22 cellular contexts compared by ENCODE assay signal in genomic region chr7:24729365-24730017, GRCh38. TPM values are rescaled to one million over a fixed set of nuclear protein-coding genes. Genes with fewer than 3 reads are reported as not detected.
DNase-seq lines count a peak whose midpoint lies in the region; ATAC-seq and TF ChIP-seq lines count a peak whose summit lies in the region.
"Had no signal": no experiment of that assay in that cellular context is flagged by ENCODE, and none has a peak within 500 bp of the region (broad histone marks: within the 10 kb centered on the region; RNA-seq: fewer than 3 reads in every experiment).

No MANE protein-coding gene starts in this region.

- H4K20me1 ChIP-seq in IMR-90 (ENCODE audit: insufficient read depth, low read length) (peaks cover 5% of the 10 kb centered on the region; the same call in 1 of the 2 replicates), Karpas-422 (ENCODE audit: insufficient read depth, low read depth, low read length) (no peaks in the 10 kb centered on the region)

- H3K9me1 ChIP-seq in IMR-90 (ENCODE audit: insufficient read depth, low read length) = peaks cover 28% of the 10 kb centered on the region

- BruUV-seq in IMR-90 (replicated peaks; lab: Mats Ljungman, UMichigan) = no TSS peak

- H3K4me1 ChIP-seq in IMR-90 (ENCODE audit: control insufficient read depth, insufficient read depth, low read length) = peaks cover 19% of the 10 kb centered on the region
- H3K4me1 ChIP-seq in esophagus muscularis mucosa = peaks cover 0 to 32% (median 17%) of the 10 kb centered on the region in 4 donors
- H3K4me1 ChIP-seq in mesenchymal stem cell (ENCODE audit: control insufficient read depth, insufficient read depth, low read depth, low read length) = peaks cover 16% of the 10 kb centered on the region
- no peaks in the 10 kb centered on the region for H3K4me1 ChIP-seq in Karpas-422 (ENCODE audit: low read length)
- H3K4me1 ChIP-seq: body of pancreas had no signal

- POLR2A ChIA-PET in IMR-90 (lab: Charles Lee; ENCODE audit: unreplicated experiment) = no interaction called here

- H3K4me3 ChIP-seq in IMR-90 (ENCODE audit: insufficient read depth, low read depth, low read length) = no peak overlapping the region
- H3K4me3 ChIP-seq in esophagus muscularis mucosa = no peak overlapping the region
- peak overlapping the region in 1 of 2 experiments; percentile 30 for H3K4me3 ChIP-seq in mesenchymal stem cell (ENCODE audit: insufficient read depth in 1 of 2, low read depth in 1 of 2, low read length in 2 of 2)
- no peak overlapping the region for H3K4me3 ChIP-seq in Karpas-422 (ENCODE audit: low read length)
- H3K4me3 ChIP-seq: body of pancreas, hepatocyte, lung, sigmoid colon, testis had no signal

- no peak overlapping the region for H3K4ac ChIP-seq in IMR-90 (ENCODE audit: low read depth, low read length)
- no peak overlapping the region for H3K4ac ChIP-seq in mesenchymal stem cell (ENCODE audit: low read depth in 1 of 2, low read length in 2 of 2)

- dilution Hi-C loops in IMR-90 (cut with HindIII; ENCODE audit: low sequenced_read_pairs, unreplicated experiment) = no loop called here

- no peak for TF ChIP-seq RAD21 in IMR-90 (IDR thresholded peaks at IDR 0.05; ENCODE audit: low read length)

- H3K23ac ChIP-seq in IMR-90 (ENCODE audit: low read depth, low read length) (no peak overlapping the region), mesenchymal stem cell (ENCODE audit: low read length in 2 of 2) (no peak overlapping the region)

- H3K27me3 ChIP-seq in IMR-90 (ENCODE audit: control insufficient read depth, insufficient read depth, low read length) (no peaks in the 10 kb centered on the region), esophagus muscularis mucosa (no peaks in the 10 kb centered on the region), mesenchymal stem cell (ENCODE audit: control insufficient read depth in 1 of 2, insufficient read depth in 1 of 2, low read length in 2 of 2) (no peaks in the 10 kb centered on the region), Karpas-422 (ENCODE audit: low read length) (no peaks in the 10 kb centered on the region)
- H3K27me3 ChIP-seq: body of pancreas, hepatocyte, sigmoid colon, testis had no signal

- 100% methylated on average over 2 of the region's 10 CpGs; no CpG with 5 or more reads in 1 of the 2 experiments for WGBS in IMR-90 (ENCODE audit: extremely low coverage in 2 of 2, insufficient read length in 1 of 2), 2 experiments
- 58% methylated on average over 10 of the region's 10 CpGs for WGBS in esophagus muscularis mucosa
- WGBS in mesenchymal stem cell = 96% methylated on average over 10 of the region's 10 CpGs

- H4K8ac ChIP-seq in IMR-90 (ENCODE audit: low read depth in 2 of 2, low read length in 2 of 2) (no peak overlapping the region), mesenchymal stem cell (ENCODE audit: low read length) (no peak overlapping the region)

- 0 out of 3 replicates have a peak overlapping the region, but pooled peaks have one; percentile 10 for H2BK15ac ChIP-seq in IMR-90 (ENCODE audit: low read depth, low read length)
- no peak overlapping the region for H2BK15ac ChIP-seq in mesenchymal stem cell (ENCODE audit: low read depth, poor library complexity, severe bottlenecking)

- no peaks in the 10 kb centered on the region for H3K9me2 ChIP-seq in Karpas-422 (replicated peaks; ENCODE audit: insufficient read depth, low read length)

- DNase-seq in ACHN (peak; percentile 20), IMR-90 (no peak), esophagus muscularis mucosa (ENCODE audit: extremely low spot score) (peak; percentile 66), mesenchymal stem cell (no peak), Karpas-422 (no peak), medulla oblongata (ENCODE audit: extremely low spot score) (no peak), NK-92 (lab: John Stamatoyannopoulos, UW; ENCODE audit: unreplicated experiment) (no peak)
- DNase-seq: activated CD4-positive, alpha-beta memory T cell treated with anti-CD3 and anti-CD28 coated beads, Interleukin-2, amount 10 ng/mL, durations not matched to agents 7 days and 5 days; activated T-cell treated with anti-CD3 and anti-CD28 coated beads, Interleukin-2, amount 50 U/mL, for 4 hours; body of pancreas; DMS 273 treated with DMSO at 0.1 percent for 48 hours; endodermal cell; KBM-7; NCI-H2029 treated with DMSO at 0.1 percent for 48 hours; NCI-H446 treated with DMSO at 0.1 percent for 48 hours; sigmoid colon; T1000; testis had no signal

- no peak for TF ChIP-seq CTCF in IMR-90 (conservative IDR thresholded peaks at IDR 0.05; ENCODE audit: low read depth, low read length)
- no peak for TF ChIP-seq CTCF in esophagus muscularis mucosa (IDR thresholded peaks at IDR 0.05)

- 0 out of 2 replicates have a peak overlapping the region, but pooled peaks have one; percentile 8 for H2AK5ac ChIP-seq in IMR-90 (ENCODE audit: low read depth, low read length)
- no peak overlapping the region for H2AK5ac ChIP-seq in mesenchymal stem cell (ENCODE audit: low read length, severe bottlenecking)

- H3K9me3 ChIP-seq in IMR-90 (ENCODE audit: control insufficient read depth, insufficient read depth, low read length) = no peaks in the 10 kb centered on the region
- no peaks in the 10 kb centered on the region for H3K9me3 ChIP-seq in esophagus muscularis mucosa
- H3K9me3 ChIP-seq in mesenchymal stem cell (ENCODE audit: control insufficient read depth, low read length) = no peaks in the 10 kb centered on the region
- H3K9me3 ChIP-seq in Karpas-422 (ENCODE audit: low read length) = no peaks in the 10 kb centered on the region
- H3K9me3 ChIP-seq: body of pancreas, sigmoid colon, testis had no signal

- in situ Hi-C loops in ACHN (cut with HindIII; ENCODE audit: low pct_ligation_motif_present, low pct_unique_long_range_greater_than_20kb, low sequenced_read_pairs) = no loop called here
- in situ Hi-C loops in IMR-90 (cut with MboI; ENCODE audit: low sequenced_read_pairs) = no loop called here

- intact Hi-C loops in IMR-90 (cut with micrococcal nuclease) (no loop called here), esophagus muscularis mucosa (cut with DNase I) (no loop called here)

- H3K14ac ChIP-seq in IMR-90 (replicated peaks; ENCODE audit: low read depth, low read length) = no peak overlapping the region
- H3K14ac ChIP-seq in mesenchymal stem cell (ENCODE audit: low read length in 2 of 2) = no peak overlapping the region

- H3K79me1 ChIP-seq in IMR-90 (ENCODE audit: low read depth in 1 of 2, low read length in 2 of 2) (peaks cover 56 to 78% of the 10 kb centered on the region in 2 experiments), mesenchymal stem cell (replicated peaks; ENCODE audit: low read length, poor library complexity, severe bottlenecking) (peaks cover 56% of the 10 kb centered on the region)

- H2BK120ac ChIP-seq in IMR-90 (ENCODE audit: low read depth, low read length) (no peak overlapping the region), mesenchymal stem cell (ENCODE audit: low read depth, low read length) (no peak overlapping the region)

- H2AFZ ChIP-seq in IMR-90 (replicated peaks; ENCODE audit: low read length, poor library complexity) = no peak overlapping the region
- no peak overlapping the region for H2AFZ ChIP-seq in mesenchymal stem cell (ENCODE audit: low read depth, low read length)
- H2AFZ ChIP-seq in Karpas-422 (ENCODE audit: low read length) = no peak overlapping the region
- H2AFZ ChIP-seq: hepatocyte had no signal

- TF ChIP-seq POLR2A in IMR-90 (IDR thresholded peaks at IDR 0.05; ENCODE audit: low read depth, low read length) (no peak), esophagus muscularis mucosa (IDR thresholded peaks at IDR 0.05; ENCODE audit: low read depth) (no peak)

- no peak overlapping the region for H3K27ac ChIP-seq in IMR-90 (ENCODE audit: insufficient read depth, low read length)
- H3K27ac ChIP-seq in esophagus muscularis mucosa (replicated peaks in 1 of 4) = no peak overlapping the region
- no peak overlapping the region for H3K27ac ChIP-seq in mesenchymal stem cell (ENCODE audit: low read length, poor library complexity, severe bottlenecking)
- no peak overlapping the region for H3K27ac ChIP-seq in Karpas-422 (ENCODE audit: low read length)
- H3K27ac ChIP-seq: body of pancreas, hepatocyte, sigmoid colon, testis had no signal

- H2BK12ac ChIP-seq in mesenchymal stem cell (ENCODE audit: low read length in 2 of 2) = no peak overlapping the region

- ATAC-seq in IMR-90 (ENCODE audit: low read depth) = no peak
- ATAC-seq in GM21447 (IDR thresholded peaks at IDR 0.05; ENCODE audit: unreplicated experiment) = no peak
- ATAC-seq: body of pancreas had no signal

- CTCF ChIA-PET in IMR-90 (lab: Yijun Ruan, JAX) = interaction anchor here (0.8 kb wide), 1 partner anchor 13 kb away, joined by 3 read pairs; no protein-coding TSS in a partner anchor

- H4K91ac ChIP-seq in IMR-90 (ENCODE audit: insufficient read depth, low read depth, low read length) = no peak overlapping the region
- no peak overlapping the region for H4K91ac ChIP-seq in mesenchymal stem cell (ENCODE audit: low read length)

- H3K9ac ChIP-seq in IMR-90 (ENCODE audit: low read depth, low read length) (no peak overlapping the region), mesenchymal stem cell (ENCODE audit: low read length) (peak overlapping the region; percentile 53), Karpas-422 (ENCODE audit: low read length) (no peak overlapping the region)

- no peak overlapping the region for H3K56ac ChIP-seq in IMR-90 (ENCODE audit: extremely low read depth, insufficient read depth, low read length)

- no peak for TF ChIP-seq EP300 in esophagus muscularis mucosa (IDR thresholded peaks at IDR 0.05)

- no peak overlapping the region for H2AK9ac ChIP-seq in IMR-90 (replicated peaks; ENCODE audit: low read depth, low read length, poor library complexity)

- H3K79me2 ChIP-seq in Karpas-422 (ENCODE audit: low read length) = no peaks in the 10 kb centered on the region

- no peak overlapping the region for H2BK20ac ChIP-seq in IMR-90 (ENCODE audit: low read depth, low read length)

- H2BK5ac ChIP-seq in IMR-90 (ENCODE audit: low read depth, low read length, poor library complexity, severe bottlenecking) = no peak overlapping the region
- H2BK5ac ChIP-seq in mesenchymal stem cell (ENCODE audit: low read depth, low read length, poor library complexity, severe bottlenecking) = no peak overlapping the region

- H3K36me3 ChIP-seq in IMR-90 (ENCODE audit: control insufficient read depth, insufficient read depth, low read length) (peaks cover 2% of the 10 kb centered on the region), esophagus muscularis mucosa (peaks cover 0 to 6% (median 0%) of the 10 kb centered on the region in 4 donors), mesenchymal stem cell (ENCODE audit: control insufficient read depth in 1 of 2, insufficient read depth in 2 of 2, low read depth in 1 of 2, low read length in 2 of 2) (peaks cover 4 to 19% of the 10 kb centered on the region in 2 experiments), Karpas-422 (ENCODE audit: insufficient read depth, low read length) (no peaks in the 10 kb centered on the region)
- H3K36me3 ChIP-seq: sigmoid colon had no signal

- H3K4me2 ChIP-seq in IMR-90 (ENCODE audit: low read depth, low read length) (no peak overlapping the region), mesenchymal stem cell (ENCODE audit: low read length, poor library complexity, severe bottlenecking) (no peak overlapping the region), Karpas-422 (ENCODE audit: low read depth, low read length, poor library complexity, severe bottlenecking) (no peak overlapping the region)
- H3K4me2 ChIP-seq: hepatocyte had no signal

- H3K18ac ChIP-seq in IMR-90 (ENCODE audit: low read depth, low read length) (no peak overlapping the region), mesenchymal stem cell (ENCODE audit: low read depth in 1 of 2, low read length in 2 of 2) (no peak overlapping the region)

- H4K5ac ChIP-seq in IMR-90 (ENCODE audit: low read depth, low read length) = no peak overlapping the region

RNA-seq across cellular contexts. Expression of gene GSDME, which starts 27.8 kb away (rescaled TPM):
- total RNA-seq in IMR-90 (2012; rRNA removed) = 78.7 and 88.3 TPM in 2 replicates
- polyA plus RNA-seq in IMR-90 (2012; rRNA removed) = 71.5 and 75.2 TPM in 2 replicates
- polyA plus RNA-seq in IMR-90 (2012; cell fraction: cytosol; rRNA removed) = 49.6 and 55.2 TPM in 2 replicates
- 50.0 and 117 TPM in 2 replicates for polyA plus RNA-seq in IMR-90 (2012; cell fraction: nucleus; rRNA removed; ENCODE audit: low replicate concordance)
- total RNA-seq in esophagus muscularis mucosa = 10 to 100 TPM in 3 of 4 donors, 1 to 10 TPM in 1; 6.5 to 12.2 (median 11.0) TPM
- polyA plus RNA-seq in mesenchymal stem cell (2013, experiment 1 of 2) = 21.3 TPM
- polyA plus RNA-seq in mesenchymal stem cell (2013, experiment 2 of 2) = 21.1 TPM
- total RNA-seq in Karpas-422 (2014; rRNA removed; shearing (Covaris generic); ENCODE audit: low replicate concordance) = 6.0 and 9.8 TPM in 2 replicates
- total RNA-seq: CD4-positive, CD25-positive, alpha-beta regulatory T cell had no signal

Comparison
In these comparisons a context has a peak if more than half of its experiments do, and no peak if none do; other contexts are left out.
1. DNase-seq: peak in ACHN (single experiment) and esophagus muscularis mucosa (single experiment); none in IMR-90 (single experiment), mesenchymal stem cell (single experiment), Karpas-422 (single experiment), medulla oblongata (single experiment) and NK-92 (single experiment).